In the genomic region with DNA sequence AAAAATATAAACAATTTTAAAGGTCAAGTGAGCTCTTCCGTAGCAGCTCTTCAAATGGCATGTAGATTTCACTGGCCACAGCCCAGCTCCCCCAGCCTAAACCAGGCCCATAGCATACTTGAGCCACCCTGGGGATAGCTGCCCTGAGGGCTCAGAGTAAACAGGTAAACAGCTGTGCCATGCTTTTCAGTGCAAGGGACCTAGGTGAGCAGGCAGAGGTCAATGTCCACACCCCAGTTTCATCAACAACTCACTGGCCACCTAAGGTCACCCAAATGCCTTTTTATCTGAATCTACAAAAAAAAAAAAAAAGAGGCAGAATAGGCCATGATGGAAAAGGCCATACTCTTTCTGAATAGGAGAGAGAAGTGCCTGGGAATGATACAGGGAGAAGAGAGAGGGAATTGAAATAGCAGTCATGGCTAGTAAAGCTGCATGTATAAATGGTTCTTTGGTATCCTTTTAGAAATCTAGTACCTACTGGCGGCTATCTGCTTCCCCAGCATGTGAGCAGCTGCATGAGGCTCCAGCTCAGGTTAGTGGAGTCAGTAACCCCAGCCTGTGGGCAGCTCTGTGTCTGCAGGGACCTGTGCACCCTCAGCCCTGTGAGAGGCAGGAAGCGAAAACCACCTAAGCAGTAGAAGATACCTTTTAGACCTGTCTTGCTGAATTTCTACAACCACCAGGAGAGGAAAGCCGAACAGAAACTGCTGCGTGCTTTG, we compare ENCODE assay signal across 17 cellular contexts.
DNase-seq lines count a peak whose midpoint lies in the region; TF ChIP-seq lines count a peak whose summit lies in the region.
"Had no signal": no experiment of that assay in that cellular context is flagged by ENCODE, and none has a peak within 500 bp of the region (broad histone marks: within the 10 kb centered on the region; RNA-seq: fewer than 3 reads in every experiment).

No MANE protein-coding gene starts in this region.

- H3K27ac Mint-ChIP-seq in type B pancreatic cell = peak overlapping the region; percentile 10
- no peak overlapping the region for H3K27ac Mint-ChIP-seq in activated T-helper 1 cell treated with anti-CD3 and anti-CD28 coated beads, Interleukin-12 subunit alpha, Interleukin-12 subunit beta, Interleukin-2, Interleukin-4 antibody, amounts not matched to agents 30 ng/mL and 10 ng/mL and 1 ng/mL, durations not matched to agents 14 hours and 24 hours and 36 hours
- H3K27ac Mint-ChIP-seq: CD4-positive, alpha-beta T cell had no signal

- no peak overlapping the region for H3K4me3 ChIP-seq in esophagus muscularis mucosa

- DNase-seq in NCI-H1092 treated with DMSO at 0.1 percent for 48 hours (lab: John Stamatoyannopoulos, UW) (peak; percentile 32), NCI-H1092 (lab: John Stamatoyannopoulos, UW) (no peak), NCI-H146 treated with DMSO at 0.1 percent for 48 hours (lab: John Stamatoyannopoulos, UW; ENCODE audit: unreplicated experiment) (peak; percentile 46), esophagus muscularis mucosa (ENCODE audit: extremely low spot score) (peak; percentile 62), type B pancreatic cell (ENCODE audit: extremely low spot score, unreplicated experiment) (no peak), GDM1 (lab: John Stamatoyannopoulos, UW) (no peak)
- no peak for DNase-seq in activated T-helper 1 cell treated with anti-CD3 and anti-CD28 coated beads, Interleukin-12 subunit alpha, Interleukin-12 subunit beta, Interleukin-2, Interleukin-4 antibody, amounts not matched to agents 30 ng/mL and 10 ng/mL and 1 ng/mL, durations not matched to agents 14 hours and 24 hours and 36 hours (ENCODE audit: low spot score)
- DNase-seq in activated effector memory CD4-positive, alpha-beta T cell treated with anti-CD3 and anti-CD28 coated beads, Interleukin-2, amount 50 U/mL, for 16 hours = no peak
- DNase-seq: BE2C; CD4-positive, alpha-beta T cell; DND-41; NCI-H1048; NCI-H1694 treated with DMSO at 0.1 percent for 48 hours; NCI-H2171; SHP77 had no signal

- peaks cover 17% of the 10 kb centered on the region for H3K4me1 Mint-ChIP-seq in type B pancreatic cell (ENCODE audit: unreplicated experiment)
- H3K4me1 Mint-ChIP-seq in activated T-helper 1 cell treated with anti-CD3 and anti-CD28 coated beads, Interleukin-12 subunit alpha, Interleukin-12 subunit beta, Interleukin-2, Interleukin-4 antibody, amounts not matched to agents 30 ng/mL and 10 ng/mL and 1 ng/mL, durations not matched to agents 14 hours and 24 hours and 36 hours (ENCODE audit: low read depth) = no peaks in the 10 kb centered on the region

- no peaks in the 10 kb centered on the region for H3K4me1 ChIP-seq in esophagus muscularis mucosa
- H3K4me1 ChIP-seq: BE2C had no signal

- no peak overlapping the region for H3K4me3 Mint-ChIP-seq in type B pancreatic cell
- no peak overlapping the region for H3K4me3 Mint-ChIP-seq in activated T-helper 1 cell treated with anti-CD3 and anti-CD28 coated beads, Interleukin-12 subunit alpha, Interleukin-12 subunit beta, Interleukin-2, Interleukin-4 antibody, amounts not matched to agents 30 ng/mL and 10 ng/mL and 1 ng/mL, durations not matched to agents 14 hours and 24 hours and 36 hours
- H3K4me3 Mint-ChIP-seq: CD4-positive, alpha-beta T cell had no signal

- no peak for TF ChIP-seq EP300 in esophagus muscularis mucosa (IDR thresholded peaks at IDR 0.05)

- no peak for TF ChIP-seq POLR2A in esophagus muscularis mucosa (IDR thresholded peaks at IDR 0.05; ENCODE audit: low read depth)

- H3K27me3 ChIP-seq in esophagus muscularis mucosa = peaks cover 0 to 26% (median 0%) of the 10 kb centered on the region in 4 donors
- H3K27me3 ChIP-seq: BE2C had no signal

- no peaks in the 10 kb centered on the region for H3K36me3 Mint-ChIP-seq in type B pancreatic cell
- H3K36me3 Mint-ChIP-seq in activated T-helper 1 cell treated with anti-CD3 and anti-CD28 coated beads, Interleukin-12 subunit alpha, Interleukin-12 subunit beta, Interleukin-2, Interleukin-4 antibody, amounts not matched to agents 30 ng/mL and 10 ng/mL and 1 ng/mL, durations not matched to agents 14 hours and 24 hours and 36 hours (ENCODE audit: low read depth) = no peaks in the 10 kb centered on the region

- H3K9me3 ChIP-seq in esophagus muscularis mucosa = no peaks in the 10 kb centered on the region
- H3K9me3 ChIP-seq: BE2C had no signal

- H3K36me3 ChIP-seq in esophagus muscularis mucosa = no peaks in the 10 kb centered on the region
- H3K36me3 ChIP-seq: BE2C had no signal

- WGBS in esophagus muscularis mucosa = 83% methylated on average over 4 of the region's 5 CpGs

- intact Hi-C loops in esophagus muscularis mucosa (cut with DNase I) = no loop called here
- intact Hi-C loops in activated T-helper 1 cell treated with anti-CD3 and anti-CD28 coated beads, Interleukin-12 subunit alpha, Interleukin-12 subunit beta, Interleukin-2, Interleukin-4 antibody, amounts not matched to agents 30 ng/mL and 10 ng/mL and 1 ng/mL, durations not matched to agents 14 hours and 24 hours and 36 hours (cut with micrococcal nuclease) = no loop called here

- no peaks in the 10 kb centered on the region for H3K9me3 Mint-ChIP-seq in type B pancreatic cell
- H3K9me3 Mint-ChIP-seq in activated T-helper 1 cell treated with anti-CD3 and anti-CD28 coated beads, Interleukin-12 subunit alpha, Interleukin-12 subunit beta, Interleukin-2, Interleukin-4 antibody, amounts not matched to agents 30 ng/mL and 10 ng/mL and 1 ng/mL, durations not matched to agents 14 hours and 24 hours and 36 hours = no peaks in the 10 kb centered on the region
- H3K9me3 Mint-ChIP-seq: CD4-positive, alpha-beta T cell had no signal

- peaks cover 23% of the 10 kb centered on the region for H3K27me3 Mint-ChIP-seq in type B pancreatic cell
- H3K27me3 Mint-ChIP-seq in activated T-helper 1 cell treated with anti-CD3 and anti-CD28 coated beads, Interleukin-12 subunit alpha, Interleukin-12 subunit beta, Interleukin-2, Interleukin-4 antibody, amounts not matched to agents 30 ng/mL and 10 ng/mL and 1 ng/mL, durations not matched to agents 14 hours and 24 hours and 36 hours (ENCODE audit: insufficient read depth) = no peaks in the 10 kb centered on the region
- H3K27me3 Mint-ChIP-seq: CD4-positive, alpha-beta T cell had no signal

- H3K27ac ChIP-seq in esophagus muscularis mucosa (replicated peaks in 1 of 4) = no peak overlapping the region
- H3K27ac ChIP-seq: 22Rv1, KMS-11 had no signal

- TF ChIP-seq CTCF in esophagus muscularis mucosa (IDR thresholded peaks at IDR 0.05) (no peak), type B pancreatic cell (conservative IDR thresholded peaks at IDR 0.05) (no peak)

Comparison
In these comparisons a context has a peak if more than half of its experiments do, and no peak if none do; other contexts are left out.
1. DNase-seq: peak in NCI-H1092 treated with DMSO at 0.1 percent for 48 hours (single experiment), NCI-H146 treated with DMSO at 0.1 percent for 48 hours (single experiment) and esophagus muscularis mucosa (single experiment); none in NCI-H1092 (single experiment), type B pancreatic cell (single experiment), GDM1 (single experiment), activated T-helper 1 cell treated with anti-CD3 and anti-CD28 coated beads, Interleukin-12 subunit alpha, Interleukin-12 subunit beta, Interleukin-2, Interleukin-4 antibody, amounts not matched to agents 30 ng/mL and 10 ng/mL and 1 ng/mL, durations not matched to agents 14 hours and 24 hours and 36 hours (single experiment) and activated effector memory CD4-positive, alpha-beta T cell treated with anti-CD3 and anti-CD28 coated beads, Interleukin-2, amount 50 U/mL, for 16 hours (single experiment).